Comparison of ENCODE assay signal across 8 cellular contexts in genomic region chr15:90232941-90233700, GRCh38. TPM values are rescaled to one million over a fixed set of nuclear protein-coding genes. Genes with fewer than 3 reads are reported as not detected.
A peak's percentile ranks its signal among the peaks of the same experiment; 100 is the strongest.
DNase-seq lines count a peak whose midpoint lies in the region; ATAC-seq and FAIRE-seq lines count a peak whose summit lies in the region.

No MANE protein-coding gene starts in this region.

- no peaks in the 10 kb centered on the region for H3K27me3 ChIP-seq in CD4-positive, alpha-beta memory T cell (ENCODE audit: insufficient read depth, low read length)
- H3K27me3 ChIP-seq in small intestine (ENCODE audit: control insufficient read depth in 2 of 2, insufficient read depth in 2 of 2, low read length in 2 of 2) = no peaks in the 10 kb centered on the region

- peak overlapping the region; percentile 96 for H3K27ac ChIP-seq in CD4-positive, alpha-beta memory T cell (ENCODE audit: low read depth, low read length)
- H3K27ac ChIP-seq in small intestine (ENCODE audit: low read depth in 1 of 2, low read length in 1 of 2) = peak overlapping the region; percentile 94 to 95

- intact Hi-C loops in CD4-positive, alpha-beta memory T cell (cut with micrococcal nuclease) = loop anchor here (5.0 kb wide), 2 partner anchors 131 to 341 kb away; partner anchors contain the start of genes AP3S2 and IDH2

- FAIRE-seq in small intestine (lab: Jason Lieb, UNC) = no peak

- peak overlapping the region; percentile 95 to 100 (median 100) for H3K27ac Mint-ChIP-seq in CD4-positive, alpha-beta memory T cell

- H3K4me1 ChIP-seq in CD4-positive, alpha-beta memory T cell (ENCODE audit: insufficient read depth, low read length) = peaks cover 53% of the 10 kb centered on the region
- peaks cover 2 to 4% of the 10 kb centered on the region in 2 donors for H3K4me1 ChIP-seq in small intestine (ENCODE audit: control insufficient read depth in 2 of 2, insufficient read depth in 1 of 2, low read depth in 1 of 2, low read length in 1 of 2)

- 1 to 3% (median 2%) methylated on average over 21 to 30 of the region's 30 CpGs for WGBS in small intestine, 3 donors

- H3K27me3 Mint-ChIP-seq in CD4-positive, alpha-beta memory T cell = no peaks in the 10 kb centered on the region

- POLR2A ChIA-PET in CD4-positive, alpha-beta memory T cell (lab: Charles Lee; ENCODE audit: partially characterized antibody) = interaction anchor here (0.6 to 7.4 kb wide), 34 partner anchors 9 to 899 kb away, joined by 3 to 150 read pairs (median 4); partner anchors contain the start of genes AP3S2, BLM, HDDC3 and IDH2

- DNase-seq in CD4-positive, alpha-beta memory T cell = peak in 2 of 5 donors; percentile 40 to 70
- peak; percentile 27 for DNase-seq in SKM-1 treated with dmso at 0.1 percent for 144 hours (lab: John Stamatoyannopoulos, UW; ENCODE audit: unreplicated experiment)
- peak; percentile 32 for DNase-seq in amniotic stem cell (lab: John Stamatoyannopoulos, UW)
- DNase-seq in iPS DF 19.7 (ENCODE audit: low read depth, low spot score) = peak; percentile 48
- peak; percentile 96 for DNase-seq in small intestine
- no peak for DNase-seq in NK-92 treated with Interleukin-12 subunit alpha and Interleukin-12 subunit beta, amount 100 ng/mL, for 24 hours (lab: John Stamatoyannopoulos, UW)

- CTCF ChIA-PET in CD4-positive, alpha-beta memory T cell (lab: Charles Lee; ENCODE audit: partially characterized antibody) = interaction anchor here (0.6 to 4.6 kb wide), 12 partner anchors 11 to 700 kb away, joined by 3 to 22 read pairs (median 4); partner anchors contain the start of genes NGRN and SEMA4B

- peak overlapping the region; percentile 81 to 100 for H3K4me3 ChIP-seq in CD4-positive, alpha-beta memory T cell (ENCODE audit: low read length in 2 of 2)
- peak overlapping the region; percentile 82 to 90 for H3K4me3 ChIP-seq in small intestine (ENCODE audit: low read depth in 1 of 2, low read length in 2 of 2)

- peaks cover 26% of the 10 kb centered on the region for H3K36me3 ChIP-seq in CD4-positive, alpha-beta memory T cell (ENCODE audit: insufficient read depth, low read length)
- peaks cover 14 to 18% of the 10 kb centered on the region in 2 donors for H3K36me3 ChIP-seq in small intestine (ENCODE audit: control insufficient read depth in 2 of 2, insufficient read depth in 2 of 2, low read length in 2 of 2)

- peaks cover 36 to 61% (median 48%) of the 10 kb centered on the region in 4 donors for H3K4me1 Mint-ChIP-seq in CD4-positive, alpha-beta memory T cell

- H3K9me3 Mint-ChIP-seq in CD4-positive, alpha-beta memory T cell = peaks cover 0 to 4% (median 0%) of the 10 kb centered on the region in 8 donors

- H3K9me3 ChIP-seq in CD4-positive, alpha-beta memory T cell (ENCODE audit: control insufficient read depth in 1 of 2, low read length in 2 of 2) = no peaks in the 10 kb centered on the region
- H3K9me3 ChIP-seq in small intestine (ENCODE audit: control insufficient read depth, low read depth) = no peaks in the 10 kb centered on the region

- H3K36me3 Mint-ChIP-seq in CD4-positive, alpha-beta memory T cell = peaks cover 28 to 48% of the 10 kb centered on the region in 2 donors

- ATAC-seq in GM19372 (IDR thresholded peaks at IDR 0.05; ENCODE audit: low read depth, unreplicated experiment) = peak; percentile 19
- ATAC-seq in HG03460 (IDR thresholded peaks at IDR 0.05; ENCODE audit: unreplicated experiment) = peak; percentile 41

- peak overlapping the region; percentile 89 to 96 (median 94) for H3K4me3 Mint-ChIP-seq in CD4-positive, alpha-beta memory T cell

RNA-seq across cellular contexts. Expression of gene CIB1, which starts 0.6 kb away (rescaled TPM):
- total RNA-seq in CD4-positive, alpha-beta memory T cell = 10 to 100 TPM; 95.2 to 98.2 TPM
- 100 to 1,000 TPM; 259 to 345 TPM for polyA plus RNA-seq in CD4-positive, alpha-beta memory T cell
- polyA plus RNA-seq in small intestine = 100 to 1,000 TPM; 219 to 360 (median 356) TPM

RNA-seq across cellular contexts. Expression of gene GDPGP1, which starts 0.9 kb away (rescaled TPM):
- total RNA-seq in CD4-positive, alpha-beta memory T cell = 10 to 100 TPM; 10.1 to 15.0 TPM
- 1 to 10 TPM in 1 of 2 donors, under 1 TPM in 1; 0.58 to 2.0 TPM for polyA plus RNA-seq in CD4-positive, alpha-beta memory T cell
- 1 to 10 TPM; 4.9 to 7.5 (median 5.6) TPM for polyA plus RNA-seq in small intestine

RNA-seq across cellular contexts. Expression of gene TTLL13, which starts 16.2 kb away (rescaled TPM):
- 1 to 10 TPM; 1.1 to 1.4 TPM for total RNA-seq in CD4-positive, alpha-beta memory T cell
- polyA plus RNA-seq in CD4-positive, alpha-beta memory T cell = not detected
- polyA plus RNA-seq in small intestine = under 1 TPM in 2 of 3 donors, not detected in 1; 0.07 to 0.45 TPM

RNA-seq across cellular contexts. Expression of gene SEMA4B, which starts 32.0 kb away (rescaled TPM):
- total RNA-seq in CD4-positive, alpha-beta memory T cell = 10 to 100 TPM; 18.9 to 23.0 TPM
- 10 to 100 TPM in 1 of 2 donors, 1 to 10 TPM in 1; 4.4 to 10.5 TPM for polyA plus RNA-seq in CD4-positive, alpha-beta memory T cell
- polyA plus RNA-seq in small intestine = 10 to 100 TPM; 26.2 to 37.9 (median 31.8) TPM

RNA-seq across cellular contexts. Expression of gene NGRN, which starts 32.4 kb away (rescaled TPM):
- 10 to 100 TPM; 53.7 to 59.2 TPM for total RNA-seq in CD4-positive, alpha-beta memory T cell
- polyA plus RNA-seq in CD4-positive, alpha-beta memory T cell = 10 to 100 TPM; 42.6 to 45.1 TPM
- 10 to 100 TPM; 41.4 to 56.6 (median 43.2) TPM for polyA plus RNA-seq in small intestine
